Comparison of ENCODE assay signal across 8 cellular contexts in genomic region chr19:42199440-42200115, GRCh38. TPM values are rescaled to one million over a fixed set of nuclear protein-coding genes. Genes with fewer than 3 reads are reported as not detected.
DNase-seq lines count a peak whose midpoint lies in the region; ATAC-seq and TF ChIP-seq lines count a peak whose summit lies in the region.

No MANE protein-coding gene starts in this region.

- peak; percentile 67 for DNase-seq in T-helper 2 cell treated with Interferon-gamma antibody and Interleukin-4, amounts not matched to agents 5 μg/mL and 100 μg/mL, for 36 hours (ENCODE audit: low spot score)
- DNase-seq in effector CD4-positive, alpha-beta T cell, result peak; percentile 27
- DNase-seq in mesothelial cell of epicardium (ENCODE audit: low spot score in 2 of 2, unreplicated experiment in 2 of 2), result no peak
- no peak for DNase-seq in DMS 273 (lab: John Stamatoyannopoulos, UW; ENCODE audit: unreplicated experiment)
- DNase-seq in NCI-H1436 treated with DMSO at 0.1 percent for 48 hours (lab: John Stamatoyannopoulos, UW), result no peak

- H3K4me3 ChIP-seq in skin epidermis, result peak overlapping the region in 4 of 7 experiments; percentile 7 to 23 (median 16)

- H3K27ac ChIP-seq in skin epidermis, result peak overlapping the region in 20 of 21 experiments; percentile 26 to 98 (median 84)

- peaks cover 69% of the 10 kb centered on the region for H3K36me3 Mint-ChIP-seq in T-helper 2 cell treated with Interferon-gamma antibody and Interleukin-4, amounts not matched to agents 5 μg/mL and 100 μg/mL, for 36 hours (ENCODE audit: low read depth)
- H3K36me3 Mint-ChIP-seq in mesothelial cell of epicardium, result peaks cover 34% of the 10 kb centered on the region

- H3K4me1 Mint-ChIP-seq in T-helper 2 cell treated with Interferon-gamma antibody and Interleukin-4, amounts not matched to agents 5 μg/mL and 100 μg/mL, for 36 hours (ENCODE audit: low read depth), result peaks cover 67% of the 10 kb centered on the region
- H3K4me1 Mint-ChIP-seq in mesothelial cell of epicardium, result no peaks in the 10 kb centered on the region

- no peaks in the 10 kb centered on the region for H3K9me3 Mint-ChIP-seq in T-helper 2 cell treated with Interferon-gamma antibody and Interleukin-4, amounts not matched to agents 5 μg/mL and 100 μg/mL, for 36 hours
- H3K9me3 Mint-ChIP-seq in mesothelial cell of epicardium, result no peaks in the 10 kb centered on the region

- TF ChIP-seq CTCF in mesothelial cell of epicardium (IDR thresholded peaks at IDR 0.05; ENCODE audit: unreplicated experiment), result no peak

- H3K27ac Mint-ChIP-seq in T-helper 2 cell treated with Interferon-gamma antibody and Interleukin-4, amounts not matched to agents 5 μg/mL and 100 μg/mL, for 36 hours, result peak overlapping the region; percentile 91
- H3K27ac Mint-ChIP-seq in mesothelial cell of epicardium, result no peak overlapping the region

- peak overlapping the region; percentile 79 for H3K4me3 Mint-ChIP-seq in T-helper 2 cell treated with Interferon-gamma antibody and Interleukin-4, amounts not matched to agents 5 μg/mL and 100 μg/mL, for 36 hours
- no peak overlapping the region for H3K4me3 Mint-ChIP-seq in mesothelial cell of epicardium

- peak; percentile 36 for ATAC-seq in GM18868 (IDR thresholded peaks at IDR 0.05; ENCODE audit: unreplicated experiment)
- ATAC-seq in HG02973 (IDR thresholded peaks at IDR 0.05; ENCODE audit: unreplicated experiment), result peak; percentile 34

- H3K27me3 Mint-ChIP-seq in T-helper 2 cell treated with Interferon-gamma antibody and Interleukin-4, amounts not matched to agents 5 μg/mL and 100 μg/mL, for 36 hours (ENCODE audit: low read depth), result no peaks in the 10 kb centered on the region
- H3K27me3 Mint-ChIP-seq in mesothelial cell of epicardium (ENCODE audit: low read depth), result peaks cover 4% of the 10 kb centered on the region

RNA-seq across cellular contexts. Expression of gene DEDD2, which starts 17.9 kb away (rescaled TPM):
- 21.3 to 24.0 TPM (median 23.7 TPM) in 3 replicates for total RNA-seq in mesothelial cell of epicardium

RNA-seq across cellular contexts. Expression of gene ZNF526, which starts 20.5 kb away (rescaled TPM):
- total RNA-seq in mesothelial cell of epicardium, result 12.3 to 13.4 TPM (median 13.3 TPM) in 3 replicates

RNA-seq across cellular contexts. Expression of gene GSK3A, which starts 42.8 kb away (rescaled TPM):
- total RNA-seq in mesothelial cell of epicardium, result 42.9 to 45.5 TPM (median 44.6 TPM) in 3 replicates

RNA-seq across cellular contexts. Expression of gene ERF, which starts 55.4 kb away (rescaled TPM):
- 90.4 to 106 TPM (median 92.1 TPM) in 3 replicates for total RNA-seq in mesothelial cell of epicardium

Comparison
In these comparisons a context has a peak if more than half of its experiments do, and no peak if none do; other contexts are left out.
1. DNase-seq: peak in T-helper 2 cell treated with Interferon-gamma antibody and Interleukin-4, amounts not matched to agents 5 μg/mL and 100 μg/mL, for 36 hours (single experiment) and effector CD4-positive, alpha-beta T cell (single experiment); none in mesothelial cell of epicardium (0 of 2), DMS 273 (single experiment) and NCI-H1436 treated with DMSO at 0.1 percent for 48 hours (single experiment).